ENCODE assay signal across 8 cellular contexts in the genomic region with DNA sequence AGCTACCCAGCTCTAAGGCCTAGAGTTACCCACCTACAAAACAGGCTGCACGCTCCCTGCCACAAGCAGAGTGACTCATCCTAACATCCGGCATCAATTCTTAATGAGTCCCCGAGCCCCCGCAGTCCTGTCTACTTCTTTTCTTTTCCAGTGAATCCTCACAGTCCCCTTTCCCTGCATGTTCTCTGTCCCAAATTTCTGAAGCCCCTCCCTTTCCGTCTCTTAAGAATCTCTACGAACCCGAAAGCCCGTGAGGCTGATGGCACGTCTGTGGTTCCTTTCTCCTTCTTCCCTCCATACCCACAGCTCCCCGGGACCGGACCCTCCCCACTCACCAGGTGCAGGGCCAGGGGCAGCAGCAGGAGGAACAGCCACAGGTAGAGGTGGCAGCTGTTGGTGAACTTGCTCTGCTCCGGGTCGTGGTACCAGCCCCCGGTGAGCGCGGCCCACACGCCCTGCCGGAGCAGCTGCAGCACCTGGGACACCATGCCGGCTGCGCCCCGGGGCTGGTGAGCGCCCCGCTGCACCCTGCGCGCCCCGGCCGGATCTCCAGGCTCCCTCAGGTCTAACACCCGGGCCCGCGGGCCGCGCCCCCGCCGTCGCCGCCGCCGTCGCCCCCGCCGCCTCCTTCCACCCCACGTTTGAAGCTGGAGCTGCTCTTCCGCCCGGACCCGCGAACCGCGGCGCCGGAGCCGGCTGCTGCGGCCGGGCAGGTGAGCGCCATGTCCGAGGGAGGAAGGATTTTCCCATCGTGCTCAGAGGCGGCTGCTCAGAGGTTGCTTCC. TPM values are rescaled to one million over a fixed set of nuclear protein-coding genes. Genes with fewer than 3 reads are reported as not detected.
DNase-seq lines count a peak whose midpoint lies in the region; ATAC-seq and TF ChIP-seq lines count a peak whose summit lies in the region.

A gene with protein sequence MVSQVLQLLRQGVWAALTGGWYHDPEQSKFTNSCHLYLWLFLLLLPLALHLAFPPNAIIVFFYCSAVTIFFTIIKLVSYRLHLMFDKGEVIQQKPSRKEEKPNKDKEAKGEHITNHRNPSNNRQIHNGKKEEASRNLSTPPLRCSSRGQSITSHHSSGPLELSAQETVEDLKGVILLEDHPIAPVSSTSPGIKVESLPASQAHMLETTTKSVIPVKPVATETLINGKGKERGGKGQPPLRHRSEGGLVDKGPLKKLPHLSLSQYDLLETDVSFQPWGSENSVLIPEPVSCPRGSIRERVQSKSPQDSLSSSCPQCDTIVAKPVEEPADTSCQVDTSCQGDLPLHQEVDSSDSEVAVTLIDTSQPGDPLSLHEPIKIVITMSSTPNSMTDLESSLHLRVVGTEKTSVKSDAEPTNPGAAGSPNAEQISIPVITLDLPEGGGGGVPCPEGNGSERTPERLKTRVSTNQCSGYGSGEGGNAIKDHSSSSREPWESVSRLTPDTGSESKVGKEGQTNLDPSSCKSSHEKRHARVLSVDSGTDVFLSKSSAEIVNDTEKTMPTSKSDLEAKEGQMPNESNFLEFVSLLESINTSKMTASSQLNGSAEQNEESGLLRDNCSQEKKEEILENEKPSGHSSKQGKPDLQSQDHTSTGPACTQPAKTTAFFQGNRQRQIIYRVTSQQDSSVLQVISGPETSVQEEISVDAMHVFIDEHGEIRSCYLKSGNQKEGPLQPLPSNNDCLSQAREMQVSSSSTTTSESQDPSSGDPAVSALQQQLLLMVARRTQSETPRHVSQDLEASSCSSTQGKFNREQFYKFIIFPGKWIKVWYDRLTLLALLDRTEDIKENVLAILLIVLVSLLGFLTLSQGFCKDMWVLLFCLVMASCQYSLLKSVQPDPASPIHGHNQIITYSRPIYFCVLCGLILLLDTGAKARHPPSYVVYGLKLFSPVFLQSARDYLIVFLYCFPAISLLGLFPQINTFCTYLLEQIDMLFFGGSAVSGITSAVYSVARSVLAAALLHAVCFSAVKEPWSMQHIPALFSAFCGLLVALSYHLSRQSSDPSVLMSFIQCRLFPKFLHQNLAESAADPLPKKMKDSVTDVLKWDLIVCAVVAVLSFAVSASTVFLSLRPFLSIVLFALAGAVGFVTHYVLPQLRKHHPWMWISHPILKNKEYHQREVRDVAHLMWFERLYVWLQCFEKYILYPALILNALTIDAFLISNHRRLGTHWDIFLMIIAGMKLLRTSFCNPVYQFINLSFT (N-terminal part only) (minus strand): TSS at position 735 of the 784 bp plus-strand sequence. CDS start 247 bp downstream, at position 488.

- TF ChIP-seq CTCF in endodermal cell (conservative IDR thresholded peaks at IDR 0.05): no peak

- peak; percentile 10 to 37 for DNase-seq in AML-193 (lab: John Stamatoyannopoulos, UW)
- DNase-seq in NCI-H69 (lab: John Stamatoyannopoulos, UW): peak; percentile 92
- DNase-seq in activated CD8-positive, alpha-beta memory T cell treated with anti-CD3 and anti-CD28 coated beads for 24 hours: peak; percentile 86
- peak; percentile 90 for DNase-seq in endodermal cell
- peak; percentile 60 for DNase-seq in mucosa of gallbladder (ENCODE audit: low spot score)
- peak; percentile 27 to 38 for DNase-seq in stimulated activated CD8-positive, alpha-beta memory T cell treated with anti-CD3 and anti-CD28 coated beads, Interleukin-4, amount 100 ng/mL, for 4 hours (ENCODE audit: low read depth in 2 of 2, low spot score in 1 of 2)

- no peaks in the 10 kb centered on the region for H3K27me3 Mint-ChIP-seq in endodermal cell (ENCODE audit: insufficient read depth)

- peaks cover 17% of the 10 kb centered on the region for H3K4me1 Mint-ChIP-seq in endodermal cell

- H3K27ac ChIP-seq in endodermal cell (ENCODE audit: low read depth, low read length): no peak within 1 kb of the TSS

- no peaks in the 10 kb centered on the region for H3K4me1 ChIP-seq in endodermal cell (ENCODE audit: control insufficient read depth, insufficient read depth, low read length)

- H3K9me3 Mint-ChIP-seq in endodermal cell: no peaks in the 10 kb centered on the region

- H3K36me3 Mint-ChIP-seq in endodermal cell (ENCODE audit: low read depth): peaks cover 6% of the 10 kb centered on the region

- H3K4me3 ChIP-seq in endodermal cell (ENCODE audit: low read length): peak within 1 kb of the TSS; percentile 91

- H3K9ac ChIP-seq in endodermal cell (ENCODE audit: extremely low read depth, low read length, poor library complexity, severe bottlenecking): peak within 1 kb of the TSS; percentile 50

- ATAC-seq in GM19043 (IDR thresholded peaks at IDR 0.05; ENCODE audit: low read depth, unreplicated experiment): peak; percentile 89
- peak; percentile 96 for ATAC-seq in HG03342 (IDR thresholded peaks at IDR 0.05; ENCODE audit: unreplicated experiment)

- peak within 1 kb of the TSS; percentile 84 for H3K4me3 Mint-ChIP-seq in endodermal cell

- WGBS in endodermal cell (ENCODE audit: insufficient coverage in 1 of 2, insufficient read length in 1 of 2), 2 experiments: 0% methylated on average over 6 to 57 of the region's 57 CpGs

- H3K36me3 ChIP-seq in endodermal cell (ENCODE audit: control insufficient read depth, insufficient read depth, low read length): no peaks in the 10 kb centered on the region

- H3K27ac Mint-ChIP-seq in endodermal cell: peak within 1 kb of the TSS; percentile 97

- no peaks in the 10 kb centered on the region for H3K27me3 ChIP-seq in endodermal cell (ENCODE audit: control insufficient read depth, insufficient read depth, low read length, poor library complexity, severe bottlenecking)

- H3K9me3 ChIP-seq in endodermal cell (ENCODE audit: control insufficient read depth, low read length): no peaks in the 10 kb centered on the region

RNA-seq across cellular contexts. Expression of the gene that starts here (rescaled TPM):
- total RNA-seq in endodermal cell (10 to 100 TPM; 23.9 to 39.1 TPM), mucosa of gallbladder (28.4 TPM)
- polyA plus RNA-seq in endodermal cell (2013, experiment 1 of 2): 11.8 TPM
- 6.7 TPM for polyA plus RNA-seq in endodermal cell (2013, experiment 2 of 2)

Comparison
In these comparisons a context has a peak if more than half of its experiments do, and no peak if none do; other contexts are left out.
1. DNase-seq: peak in every context shown above with its lines; median percentile 92 in NCI-H69; 90 in endodermal cell; 86 in activated CD8-positive, alpha-beta memory T cell treated with anti-CD3 and anti-CD28 coated beads for 24 hours; 60 in mucosa of gallbladder; 32 in stimulated activated CD8-positive, alpha-beta memory T cell treated with anti-CD3 and anti-CD28 coated beads, Interleukin-4, amount 100 ng/mL, for 4 hours; 24 in AML-193.